ENCODE assay signal across 9 cellular contexts in the genomic region with DNA sequence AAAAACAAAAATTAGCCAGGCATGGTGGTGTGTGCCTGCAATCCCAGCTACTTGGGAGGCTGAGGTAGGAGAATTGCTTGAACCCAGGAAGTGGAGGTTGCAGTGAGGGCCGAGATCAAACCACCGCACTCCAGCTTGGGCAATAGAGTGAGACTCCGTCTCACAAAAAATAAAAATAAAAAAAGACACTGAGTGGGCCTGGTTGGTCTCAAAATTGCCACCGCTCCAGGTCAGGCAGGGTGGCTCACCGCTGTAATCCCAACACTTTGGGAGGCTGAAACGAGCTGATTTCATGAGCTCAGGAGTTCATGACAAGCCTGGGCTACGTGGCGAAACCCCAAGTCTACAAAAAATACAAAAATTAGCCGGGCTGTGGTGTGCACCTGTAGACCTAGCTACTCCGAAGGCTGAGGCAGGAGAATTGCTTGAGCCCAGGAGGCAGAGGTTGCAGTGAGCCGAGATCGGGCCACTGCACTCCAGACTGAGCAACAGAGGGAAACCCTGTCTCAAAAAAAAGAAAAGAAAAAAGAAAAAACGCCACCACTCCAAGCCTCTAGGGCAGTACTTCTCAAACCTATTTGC. TPM values are rescaled to one million over a fixed set of nuclear protein-coding genes. Genes with fewer than 3 reads are reported as not detected.
DNase-seq lines count a peak whose midpoint lies in the region; ATAC-seq, FAIRE-seq and TF ChIP-seq lines count a peak whose summit lies in the region.
"Had no signal": no experiment of that assay in that cellular context is flagged by ENCODE, and none has a peak within 500 bp of the region (broad histone marks: within the 10 kb centered on the region; RNA-seq: fewer than 3 reads in every experiment).

No MANE protein-coding gene starts in this region.

- H3K4me1 Mint-ChIP-seq in astrocyte (ENCODE audit: low read depth, unreplicated experiment) (peaks cover 18% of the 10 kb centered on the region), memory B cell (peaks cover 27% of the 10 kb centered on the region)

- no peak overlapping the region for H3K27ac Mint-ChIP-seq in astrocyte (ENCODE audit: unreplicated experiment)
- peak overlapping the region; percentile 98 for H3K27ac Mint-ChIP-seq in memory B cell

- H3K4me1 ChIP-seq in heart left ventricle = peaks cover 3 to 52% (median 22%) of the 10 kb centered on the region in 12 donors
- peaks cover 16% of the 10 kb centered on the region for H3K4me1 ChIP-seq in astrocyte (ENCODE audit: insufficient read depth, low read length)
- H3K4me1 ChIP-seq in transverse colon = peaks cover 6 to 27% (median 14%) of the 10 kb centered on the region in 4 donors

- peak overlapping the region; percentile 89 for H3K9ac ChIP-seq in astrocyte (ENCODE audit: low read length)

- peaks cover 12% of the 10 kb centered on the region for H3K36me3 Mint-ChIP-seq in astrocyte (ENCODE audit: low read depth, unreplicated experiment)
- peaks cover 6% of the 10 kb centered on the region for H3K36me3 Mint-ChIP-seq in memory B cell

- H3K27me3 ChIP-seq in heart left ventricle (no peaks in the 10 kb centered on the region), astrocyte (ENCODE audit: insufficient read depth, low read length) (no peaks in the 10 kb centered on the region), transverse colon (no peaks in the 10 kb centered on the region)

- TF ChIP-seq POLR2A in heart left ventricle (IDR thresholded peaks at IDR 0.05) = no peak
- TF ChIP-seq POLR2A in transverse colon (IDR thresholded peaks at IDR 0.05) = no peak

- H3K9me3 ChIP-seq in heart left ventricle = no peaks in the 10 kb centered on the region
- H3K9me3 ChIP-seq in astrocyte (ENCODE audit: insufficient read depth, low read depth, low read length) = no peaks in the 10 kb centered on the region
- H3K9me3 ChIP-seq in transverse colon = no peaks in the 10 kb centered on the region

- TF ChIP-seq CTCF in heart left ventricle (IDR thresholded peaks at IDR 0.05) (no peak), astrocyte (IDR thresholded peaks at IDR 0.05; ENCODE audit: insufficient read depth, low read depth, low read length) (no peak), transverse colon (IDR thresholded peaks at IDR 0.05) (no peak)

- no peak overlapping the region for H2AFZ ChIP-seq in astrocyte (ENCODE audit: low read depth, low read length)

- H3K36me3 ChIP-seq in heart left ventricle (peaks cover 0 to 13% (median 0%) of the 10 kb centered on the region in 9 donors), astrocyte (ENCODE audit: insufficient read depth, low read length) (no peaks in the 10 kb centered on the region), transverse colon (no peaks in the 10 kb centered on the region)

- WGBS in heart left ventricle, 4 donors = 84 to 93% (median 89%) methylated on average over 13 of the region's 13 CpGs
- WGBS in transverse colon (ENCODE audit: low coverage in 1 of 2), 2 donors = 72 to 87% methylated on average over 3 to 13 of the region's 13 CpGs

- H3K4me2 ChIP-seq in astrocyte (ENCODE audit: low read length) = peak overlapping the region; percentile 96

- H3K4me3 ChIP-seq in heart left ventricle = peak overlapping the region in 11 of 12 donors; percentile 67 to 97 (median 91)
- peak overlapping the region; percentile 88 for H3K4me3 ChIP-seq in astrocyte (ENCODE audit: insufficient read depth, low read depth, low read length)
- peak overlapping the region in 3 of 4 donors; percentile 62 to 86 (median 77) for H3K4me3 ChIP-seq in transverse colon

- H3K4me3 Mint-ChIP-seq in astrocyte (ENCODE audit: unreplicated experiment) = peak overlapping the region; percentile 99
- peak overlapping the region; percentile 99 for H3K4me3 Mint-ChIP-seq in memory B cell

- no peak for TF ChIP-seq EP300 in transverse colon (IDR thresholded peaks at IDR 0.05; ENCODE audit: low read depth)

- peak overlapping the region in 11 of 12 donors; percentile 24 to 98 (median 93) for H3K27ac ChIP-seq in heart left ventricle
- no peak overlapping the region for H3K27ac ChIP-seq in astrocyte (ENCODE audit: low read depth, low read length)
- H3K27ac ChIP-seq in transverse colon = peak overlapping the region; percentile 92 to 97 (median 96)

- intact Hi-C loops in heart left ventricle (cut with DNase I) (loop anchor here (5.0 to 10.0 kb wide), 10 partner anchors 64 to 281 kb away; partner anchors contain the start of genes UBTD2 (in 3 of the 10) and FBXW11 (in 1 of the 10)), Right ventricle myocardium superior (cut with DNase I) (loop anchor here (10.0 kb wide), 1 partner anchor 271 kb away; no protein-coding TSS in a partner anchor), transverse colon (cut with DNase I; ENCODE audit: low total_unique reads) (loop anchor here (5.0 kb wide), 2 partner anchors 79 to 106 kb away; no protein-coding TSS in a partner anchor)

- H3K9me3 Mint-ChIP-seq in astrocyte (ENCODE audit: unreplicated experiment) (no peaks in the 10 kb centered on the region), memory B cell (no peaks in the 10 kb centered on the region)

- H3K27me3 Mint-ChIP-seq in astrocyte (ENCODE audit: low read depth, unreplicated experiment) (no peaks in the 10 kb centered on the region), memory B cell (no peaks in the 10 kb centered on the region)

- DNase-seq in heart left ventricle (no peak), Right ventricle myocardium superior (no peak), astrocyte (ENCODE audit: low read depth) (no peak), memory B cell (ENCODE audit: low spot score in 2 of 2) (no peak), transverse colon (no peak), UCSD-AML1 (lab: John Stamatoyannopoulos, UW; ENCODE audit: unreplicated experiment) (no peak), HUDEP-2 (lab: John Stamatoyannopoulos, UW; ENCODE audit: unreplicated experiment in 76 of 76) (no peak), NCI-H2227 treated with DMSO at 0.1 percent for 48 hours (lab: John Stamatoyannopoulos, UW) (no peak)
- DNase-seq: NCI-H1048 had no signal

- FAIRE-seq in astrocyte (lab: Jason Lieb, UNC) = no peak

- in situ Hi-C loops in transverse colon (cut with MboI; ENCODE audit: low pct_ligation_motif_present in 1 of 4, low pct_unique_long_range_greater_than_20kb in 1 of 4, low sequenced_read_pairs in 3 of 4) = loop anchor here in 1 of 4 donors (5.0 kb wide), 1 partner anchor 74 kb away; no protein-coding TSS in a partner anchor

- no peak for ATAC-seq in heart left ventricle
- ATAC-seq in Right ventricle myocardium superior (ENCODE audit: poor library complexity) = no peak
- ATAC-seq in memory B cell (ENCODE audit: low read depth) = no peak

- H3K79me2 ChIP-seq in astrocyte (ENCODE audit: insufficient read depth, low read length) = peaks cover 59% of the 10 kb centered on the region

- peaks cover 48% of the 10 kb centered on the region for H4K20me1 ChIP-seq in astrocyte (ENCODE audit: insufficient read depth, low read length)

RNA-seq across cellular contexts. Expression of gene STK10, which starts 1.8 kb away (rescaled TPM):
- total RNA-seq in heart left ventricle (10 to 100 TPM in 5 of 9 donors, 1 to 10 TPM in 4; 5.5 to 52.9 (median 10.3) TPM), Right ventricle myocardium superior (8.8 TPM), astrocyte (59.8 and 60.2 TPM in 2 replicates), transverse colon (100 to 1,000 TPM in 1 of 4 donors, 10 to 100 TPM in 3; 21.2 to 207 (median 49.3) TPM)
- 10 to 100 TPM in 1 of 2 donors, 1 to 10 TPM in 1; 5.7 to 10.2 TPM for polyA plus RNA-seq in heart left ventricle

RNA-seq across cellular contexts. Expression of gene EFCAB9, which starts 7.8 kb away (rescaled TPM):
- total RNA-seq in heart left ventricle = not detected
- polyA plus RNA-seq in heart left ventricle = not detected
- not detected for total RNA-seq in Right ventricle myocardium superior
- not detected in 2 replicates for total RNA-seq in astrocyte
- total RNA-seq in transverse colon = not detected
